In the genomic region with DNA sequence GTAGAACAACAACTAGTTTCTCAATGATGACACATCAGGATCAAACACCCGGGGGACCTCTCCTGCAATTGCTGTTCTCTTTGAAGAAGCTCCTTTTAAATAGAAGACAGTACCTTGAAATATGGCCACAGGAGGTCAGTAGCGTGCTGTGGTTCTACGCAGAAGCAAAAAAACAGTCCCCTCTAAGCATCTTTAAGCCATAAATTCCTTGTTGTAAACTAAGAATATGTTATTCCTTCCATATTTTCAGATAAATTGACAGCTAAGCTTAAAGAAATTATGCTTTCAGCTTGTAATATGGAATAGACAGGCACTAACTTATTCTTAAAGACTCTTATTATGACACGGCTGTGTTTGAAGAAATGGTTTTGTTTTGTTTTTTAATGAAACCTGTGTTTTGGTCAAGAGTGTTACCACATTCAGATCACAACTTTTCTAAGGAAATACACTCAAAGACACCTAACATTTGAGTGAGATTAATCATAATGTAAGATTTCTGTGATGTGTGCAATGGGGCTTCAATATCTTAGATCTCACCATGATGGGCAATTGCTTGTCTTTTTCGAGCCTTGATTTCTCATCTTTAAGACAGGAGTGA, we compare ENCODE assay signal across 7 cellular contexts. TPM values are rescaled to one million over a fixed set of nuclear protein-coding genes. Genes with fewer than 3 reads are reported as not detected.
DNase-seq lines count a peak whose midpoint lies in the region; TF ChIP-seq lines count a peak whose summit lies in the region.

No MANE protein-coding gene starts in this region.

- H3K27ac ChIP-seq in HL-60 (replicated peaks) (no peak overlapping the region), thyroid gland (no peak overlapping the region)

- H3K36me3 Mint-ChIP-seq in nephron progenitor cell (ENCODE audit: low read depth) = no peaks in the 10 kb centered on the region

- peaks cover 8% of the 10 kb centered on the region for H3K9me3 Mint-ChIP-seq in nephron progenitor cell

- DNase-seq in GM10248 (ENCODE audit: extremely low spot score) (peak; percentile 43), HL-60 (ENCODE audit: low read depth in 1 of 2, low spot score in 1 of 2) (peak; percentile 43 to 58), OCI-M1 (lab: John Stamatoyannopoulos, UW) (peak; percentile 85), fibroblast of gingiva (ENCODE audit: low read depth) (peak; percentile 84), nephron progenitor cell (peak; percentile 52), thyroid gland (peak; percentile 48 to 53)
- DNase-seq in activated T-cell treated with anti-CD3 and anti-CD28 coated beads, Interleukin-2, amount 50 U/mL, for 1 hour = peak; percentile 47

- H3K27ac Mint-ChIP-seq in nephron progenitor cell = no peak overlapping the region

- POLR2A ChIA-PET in GM10248 (lab: Yijun Ruan, JAX) = interaction anchor here (0.6 kb wide), 1 partner anchor 9 kb away, joined by 3 read pairs; no protein-coding TSS in a partner anchor

- CTCF ChIA-PET in GM10248 (lab: Yijun Ruan, JAX) = interaction anchor here (0.6 to 6.2 kb wide), 71 partner anchors 9 to 913 kb away, joined by 3 to 155 read pairs (median 4); a partner anchor contains a TSS

- no peaks in the 10 kb centered on the region for H3K27me3 ChIP-seq in HL-60 (ENCODE audit: insufficient read depth, poor library complexity, severe bottlenecking)
- no peaks in the 10 kb centered on the region for H3K27me3 ChIP-seq in thyroid gland

- no peaks in the 10 kb centered on the region for H3K9me3 ChIP-seq in thyroid gland

- no peak overlapping the region for H3K4me3 Mint-ChIP-seq in nephron progenitor cell

- TF ChIP-seq CTCF in GM10248 (IDR thresholded peaks at IDR 0.05; ENCODE audit: control extremely low read depth, extremely low read depth, low read depth, missing control alignments) = peak; percentile 66
- peak; percentile 67 for TF ChIP-seq CTCF in HL-60 (IDR thresholded peaks at IDR 0.05; ENCODE audit: insufficient read depth, low read length)
- peak; percentile 68 for TF ChIP-seq CTCF in nephron progenitor cell (IDR thresholded peaks at IDR 0.05)
- TF ChIP-seq CTCF in thyroid gland (IDR thresholded peaks at IDR 0.05) = peak; percentile 56 to 82 (median 80)

- H3K36me3 ChIP-seq in thyroid gland = no peaks in the 10 kb centered on the region

- no peak for TF ChIP-seq POLR2A in thyroid gland (IDR thresholded peaks at IDR 0.05)

- H3K4me3 ChIP-seq in HL-60 (replicated peaks; ENCODE audit: insufficient read depth, low read length) (no peak overlapping the region), thyroid gland (replicated peaks in 1 of 3) (no peak overlapping the region)

- no peaks in the 10 kb centered on the region for H3K4me1 ChIP-seq in thyroid gland

- peaks cover 20% of the 10 kb centered on the region for H3K4me1 Mint-ChIP-seq in nephron progenitor cell

- intact Hi-C loops in thyroid gland (cut with DNase I) = loop anchor here (5.0 to 10.0 kb wide), 2 partner anchors 218 to 550 kb away; no protein-coding TSS in a partner anchor

- WGBS in thyroid gland, 2 donors = 37 to 41% methylated on average over 5 of the region's 5 CpGs

- peaks cover 3% of the 10 kb centered on the region for H3K27me3 Mint-ChIP-seq in nephron progenitor cell (ENCODE audit: low read depth, poor library complexity)

RNA-seq across cellular contexts. Expression of a gene that starts 49.7 kb away (rescaled TPM):
- 1 to 10 TPM in 3 of 4 donors, under 1 TPM in 1; 0.27 to 8.1 (median 2.6) TPM for total RNA-seq in thyroid gland
